In genomic region chr1:31955917-31956736, GRCh38 we compare ENCODE assay signal across 8 cellular contexts. TPM values are rescaled to one million over a fixed set of nuclear protein-coding genes. Genes with fewer than 3 reads are reported as not detected.
DNase-seq lines count a peak whose midpoint lies in the region; ATAC-seq and TF ChIP-seq lines count a peak whose summit lies in the region.

No MANE protein-coding gene starts in this region.

- H3K4ac ChIP-seq in neuronal stem cell (ENCODE audit: low read length) = no peak overlapping the region

- no peak overlapping the region for H4K91ac ChIP-seq in neuronal stem cell (ENCODE audit: low read depth, low read length, poor library complexity)

- no peak overlapping the region for H3K23ac ChIP-seq in neuronal stem cell (ENCODE audit: low read depth, low read length, poor library complexity)

- H3K18ac ChIP-seq in neuronal stem cell (ENCODE audit: low read length) = peak overlapping the region; percentile 84

- no peaks in the 10 kb centered on the region for H3K79me1 ChIP-seq in neuronal stem cell (ENCODE audit: low read depth, low read length)

- no CpG with 5 or more reads among the region's 11 CpGs for WGBS in neuronal stem cell (ENCODE audit: extremely low coverage in 2 of 2, insufficient read length in 2 of 2, insufficient replicate concordance in 1 of 2), 2 donors
- WGBS in suprapubic skin = 52% methylated on average over 11 of the region's 11 CpGs

- no peak overlapping the region for H2BK120ac ChIP-seq in neuronal stem cell (ENCODE audit: low read depth, low read length)

- POLR2A ChIA-PET in HEK293T (lab: Yijun Ruan, JAX) = interaction anchor here (0.8 to 2.9 kb wide), 5 partner anchors 11 to 113 kb away, joined by 3 to 32 read pairs (median 6); partner anchors contain the start of gene PTP4A2

- peaks cover 80% of the 10 kb centered on the region for H3K4me1 Mint-ChIP-seq in activated T-cell treated with anti-CD3 and anti-CD28 coated beads, Interleukin-2, amount 50 U/mL, for 24 hours (ENCODE audit: low read depth)

- no peak overlapping the region for H4K8ac ChIP-seq in neuronal stem cell (ENCODE audit: low read depth, low read length)

- no peaks in the 10 kb centered on the region for H4K20me1 ChIP-seq in fibroblast of lung (ENCODE audit: control insufficient read depth, extremely low read depth, insufficient read depth, low read length)

- CTCF ChIA-PET in HEK293T (lab: Yijun Ruan, JAX) = interaction anchor here (1.4 to 2.1 kb wide), 3 partner anchors 8 to 18 kb away, joined by 4 to 14 read pairs (median 12); partner anchors contain the start of gene PTP4A2

- no peaks in the 10 kb centered on the region for H3K79me2 ChIP-seq in fibroblast of lung (ENCODE audit: control insufficient read depth, insufficient read depth, low read length)

- H3K27ac Mint-ChIP-seq in activated T-cell treated with anti-CD3 and anti-CD28 coated beads, Interleukin-2, amount 50 U/mL, for 24 hours = peak overlapping the region; percentile 96

- H3K9ac ChIP-seq in fibroblast of lung (ENCODE audit: insufficient read depth, low read length) = peak overlapping the region; percentile 37
- H3K9ac ChIP-seq in neuronal stem cell (ENCODE audit: low read depth, low read length, poor library complexity) = no peak overlapping the region

- no peak overlapping the region for H2BK15ac ChIP-seq in neuronal stem cell (ENCODE audit: low read length)

- no peak overlapping the region for H2AK5ac ChIP-seq in neuronal stem cell (ENCODE audit: low read depth, low read length)

- H3K4me1 ChIP-seq in fibroblast of lung (ENCODE audit: control insufficient read depth, extremely low read depth, insufficient read depth, low read length) (peaks cover 11% of the 10 kb centered on the region), neuronal stem cell (ENCODE audit: control insufficient read depth in 2 of 2, insufficient read depth in 1 of 2, low read depth in 1 of 2, low read length in 2 of 2) (peaks cover 17 to 20% of the 10 kb centered on the region in 2 donors), suprapubic skin (peaks cover 36% of the 10 kb centered on the region)

- H3K27me3 Mint-ChIP-seq in activated T-cell treated with anti-CD3 and anti-CD28 coated beads, Interleukin-2, amount 50 U/mL, for 24 hours = no peaks in the 10 kb centered on the region

- no peaks in the 10 kb centered on the region for H3K9me3 Mint-ChIP-seq in activated T-cell treated with anti-CD3 and anti-CD28 coated beads, Interleukin-2, amount 50 U/mL, for 24 hours

- H3K36me3 Mint-ChIP-seq in activated T-cell treated with anti-CD3 and anti-CD28 coated beads, Interleukin-2, amount 50 U/mL, for 24 hours (ENCODE audit: low read depth) = no peaks in the 10 kb centered on the region

- H3K27ac ChIP-seq in fibroblast of lung (ENCODE audit: insufficient read depth, low read length) (peak overlapping the region; percentile 90), neuronal stem cell (replicated peaks; ENCODE audit: low read length) (peak overlapping the region; percentile 71), suprapubic skin (peak overlapping the region; percentile 84)

- no peak for TF ChIP-seq POLR2A in suprapubic skin (IDR thresholded peaks at IDR 0.05)

- no peak overlapping the region for H3K14ac ChIP-seq in neuronal stem cell (ENCODE audit: low read length)

- ATAC-seq in HG02763 (IDR thresholded peaks at IDR 0.05; ENCODE audit: unreplicated experiment) = peak; percentile 68

- H2AFZ ChIP-seq in fibroblast of lung (ENCODE audit: low read length) (peak overlapping the region; percentile 63), neuronal stem cell (ENCODE audit: low read length) (peak overlapping the region; percentile 74)

- DNase-seq in OCI-M2 (lab: John Stamatoyannopoulos, UW; ENCODE audit: unreplicated experiment) = peak; percentile 55
- DNase-seq in activated T-cell treated with anti-CD3 and anti-CD28 coated beads, Interleukin-2, amount 50 U/mL, for 24 hours = peak; percentile 82
- DNase-seq in fibroblast of lung (ENCODE audit: low read depth in 2 of 2) = peak; percentile 99 to 100
- DNase-seq in neuronal stem cell (ENCODE audit: low spot score) = no peak
- peak; percentile 88 to 91 for DNase-seq in suprapubic skin (ENCODE audit: low spot score in 2 of 2)
- DNase-seq in HEK293T (ENCODE audit: extremely low spot score) = no peak

- H3K27me3 ChIP-seq in fibroblast of lung (ENCODE audit: control insufficient read depth, insufficient read depth, low read length) (no peaks in the 10 kb centered on the region), neuronal stem cell (ENCODE audit: control insufficient read depth in 3 of 3, insufficient read depth in 3 of 3, low read depth in 1 of 3, low read length in 3 of 3) (no peaks in the 10 kb centered on the region), suprapubic skin (no peaks in the 10 kb centered on the region)

- no peak overlapping the region for H2BK12ac ChIP-seq in neuronal stem cell (ENCODE audit: low read length)

- peak overlapping the region; percentile 73 for H3K4me3 Mint-ChIP-seq in activated T-cell treated with anti-CD3 and anti-CD28 coated beads, Interleukin-2, amount 50 U/mL, for 24 hours

- H3K36me3 ChIP-seq in fibroblast of lung (ENCODE audit: control insufficient read depth, insufficient read depth, low read length) (no peaks in the 10 kb centered on the region), neuronal stem cell (replicated peaks in 1 of 2; ENCODE audit: control insufficient read depth in 2 of 2, insufficient read depth in 2 of 2, low read length in 2 of 2) (no peaks in the 10 kb centered on the region), suprapubic skin (no peaks in the 10 kb centered on the region)

- H3K4me2 ChIP-seq in fibroblast of lung (ENCODE audit: extremely low read depth, insufficient read depth, low read length) = peak overlapping the region; percentile 68
- H3K4me2 ChIP-seq in neuronal stem cell (ENCODE audit: insufficient read depth, low read length, poor library complexity, severe bottlenecking) = no peak overlapping the region

- H3K4me3 ChIP-seq in fibroblast of lung (replicated peaks in 1 of 4; ENCODE audit: control extremely low read depth in 1 of 4, insufficient read depth in 1 of 4, low read depth in 3 of 4, low read length in 4 of 4) (peak overlapping the region in 1 of 4 experiments; percentile 22), neuronal stem cell (ENCODE audit: low read length in 2 of 2) (no peak overlapping the region), suprapubic skin (no peak overlapping the region)

- peak; percentile 32; the same call in 1 of the 2 replicates for TF ChIP-seq CTCF in GM12874 (IDR thresholded peaks at IDR 0.05; ENCODE audit: insufficient read depth, low read depth, low read length)
- peak; percentile 51 to 55 for TF ChIP-seq CTCF in fibroblast of lung (conservative IDR thresholded peaks at IDR 0.05 in 1 of 2, IDR thresholded peaks at IDR 0.05 in 1 of 2; ENCODE audit: low read depth in 1 of 2, low read length in 2 of 2)
- peak in 1 of 2 donors; percentile 41 for TF ChIP-seq CTCF in suprapubic skin (IDR thresholded peaks at IDR 0.05)

- H3K9me3 ChIP-seq in fibroblast of lung (ENCODE audit: control insufficient read depth, insufficient read depth, low read depth, low read length) = no peaks in the 10 kb centered on the region
- H3K9me3 ChIP-seq in neuronal stem cell (replicated peaks in 1 of 2; ENCODE audit: control insufficient read depth in 2 of 2, insufficient read depth in 1 of 2, low read depth in 1 of 2, low read length in 2 of 2) = no peaks in the 10 kb centered on the region
- no peaks in the 10 kb centered on the region for H3K9me3 ChIP-seq in suprapubic skin

- no peak overlapping the region for H2BK5ac ChIP-seq in neuronal stem cell (ENCODE audit: low read length)

- TF ChIP-seq EP300 in suprapubic skin (IDR thresholded peaks at IDR 0.05) = no peak

TF ChIP-seq in HEK293T, 16 proteins besides CTCF, POLR2A, EP300 and RAD21:
- TF ChIP-seq ARNT (IDR thresholded peaks at IDR 0.05) (no peak), CTBP1 (IDR thresholded peaks at IDR 0.05; ENCODE audit: borderline replicate concordance) (no peak), FOXK2 (IDR thresholded peaks at IDR 0.05) (no peak), ZNF384 (IDR thresholded peaks at IDR 0.05) (no peak), L3MBTL2 (conservative IDR thresholded peaks at IDR 0.05) (no peak), TARDBP (IDR thresholded peaks at IDR 0.05) (no peak), NFRKB (IDR thresholded peaks at IDR 0.05) (no peak), FOXM1 (IDR thresholded peaks at IDR 0.05; ENCODE audit: borderline replicate concordance) (no peak), LEF1 (IDR thresholded peaks at IDR 0.05; ENCODE audit: borderline replicate concordance) (no peak), ELF4 (IDR thresholded peaks at IDR 0.05) (no peak), FOXA1 (IDR thresholded peaks at IDR 0.05) (no peak)
TF ChIP-seq in HEK293T: peak in this region for 0.

RNA-seq across cellular contexts. Expression of gene PTP4A2, which starts 18.0 kb away (rescaled TPM):
- 268 and 366 TPM in 2 replicates for total RNA-seq in fibroblast of lung
- 398 and 429 TPM in 2 replicates for polyA plus RNA-seq in fibroblast of lung
- 353 and 388 TPM in 2 replicates for polyA plus RNA-seq in fibroblast of lung (2012)
- 161 and 218 TPM in 2 replicates for polyA minus RNA-seq in fibroblast of lung (ENCODE audit: low replicate concordance)
- polyA plus RNA-seq in neuronal stem cell (2013, experiment 1 of 2) = 306 TPM
- polyA plus RNA-seq in neuronal stem cell (2013, experiment 2 of 2) = 334 TPM
- total RNA-seq in suprapubic skin = 100 to 1,000 TPM in 3 of 4 donors, 10 to 100 TPM in 1; 97.2 to 147 (median 121) TPM

RNA-seq across cellular contexts. Expression of gene KHDRBS1, which starts 57.5 kb away (rescaled TPM):
- total RNA-seq in fibroblast of lung (42.1 and 56.0 TPM in 2 replicates), suprapubic skin (10 to 100 TPM; 57.2 to 85.2 (median 64.3) TPM)
- 73.0 and 84.8 TPM in 2 replicates for polyA plus RNA-seq in fibroblast of lung
- 121 and 148 TPM in 2 replicates for polyA plus RNA-seq in fibroblast of lung (2012)
- 120 and 145 TPM in 2 replicates for polyA minus RNA-seq in fibroblast of lung (ENCODE audit: low replicate concordance)
- 280 TPM for polyA plus RNA-seq in neuronal stem cell (2013, experiment 1 of 2)
- 296 TPM for polyA plus RNA-seq in neuronal stem cell (2013, experiment 2 of 2)

Comparison
In these comparisons a context has a peak if more than half of its experiments do, and no peak if none do; other contexts are left out.
1. DNase-seq: peak in OCI-M2 (single experiment), activated T-cell treated with anti-CD3 and anti-CD28 coated beads, Interleukin-2, amount 50 U/mL, for 24 hours (single experiment), fibroblast of lung (2 of 2) and suprapubic skin (2 of 2); none in neuronal stem cell (single experiment) and HEK293T (single experiment).
2. Peak in every context shown above with its lines, with median percentiles within 50 percentile points of each other: H3K27ac ChIP-seq.